In genomic region chrX:48468247-48468671, GRCh38 we compare ENCODE assay signal across 8 cellular contexts. TPM values are rescaled to one million over a fixed set of nuclear protein-coding genes. Genes with fewer than 3 reads are reported as not detected.
DNase-seq lines count a peak whose midpoint lies in the region; ATAC-seq and TF ChIP-seq lines count a peak whose summit lies in the region.

No MANE protein-coding gene starts in this region.

- no peaks in the 10 kb centered on the region for H3F3A ChIP-seq in SK-N-SH (replicated peaks; ENCODE audit: insufficient read depth)

- ATAC-seq in left ventricle myocardium superior (no peak), WTC11 (no peak), GM18909 (IDR thresholded peaks at IDR 0.05; ENCODE audit: poor library complexity, unreplicated experiment) (no peak)

- POLR2A ChIA-PET in WTC11 (lab: Charles Lee) (interaction anchor here (0.9 kb wide), 1 partner anchor 54 kb away, joined by 9 read pairs; the partner anchor contains the start of gene EBP), SK-N-SH (lab: Yijun Ruan, JAX) (no interaction called here)

- H4K20me1 ChIP-seq in SK-N-SH (ENCODE audit: insufficient read depth): no peaks in the 10 kb centered on the region

- H3K4me1 Mint-ChIP-seq in WTC11 (peaks cover 36% of the 10 kb centered on the region), endothelial cell (ENCODE audit: unreplicated experiment) (peaks cover 25% of the 10 kb centered on the region)

- H3K4me2 ChIP-seq in skeletal muscle satellite cell (ENCODE audit: low read length): peak overlapping the region; percentile 45
- H3K4me2 ChIP-seq in SK-N-SH: no peak overlapping the region

- TF ChIP-seq EP300 in SK-N-SH (IDR thresholded peaks at IDR 0.05; ENCODE audit: borderline replicate concordance in 1 of 2, low read depth in 1 of 2, low read length in 1 of 2): no peak

- H3K79me2 ChIP-seq in SK-N-SH (ENCODE audit: insufficient read depth): no peaks in the 10 kb centered on the region

- H3K9me3 Mint-ChIP-seq in WTC11 (no peaks in the 10 kb centered on the region), endothelial cell (ENCODE audit: unreplicated experiment) (no peaks in the 10 kb centered on the region)

- H3K27ac Mint-ChIP-seq in WTC11 (no peak overlapping the region), endothelial cell (ENCODE audit: unreplicated experiment) (no peak overlapping the region)

- no peak for TF ChIP-seq RAD21 in SK-N-SH (IDR thresholded peaks at IDR 0.05; ENCODE audit: low read length)

- H3K36me3 Mint-ChIP-seq in WTC11 (peaks cover 15% of the 10 kb centered on the region), endothelial cell (ENCODE audit: low read depth, unreplicated experiment) (peaks cover 5% of the 10 kb centered on the region)

- H3K27ac ChIP-seq in right atrium auricular region: no peak overlapping the region
- no peak overlapping the region for H3K27ac ChIP-seq in SK-N-SH (ENCODE audit: low read depth in 2 of 2, low read length in 1 of 2)

- TF ChIP-seq CTCF in right atrium auricular region (IDR thresholded peaks at IDR 0.05): no peak
- no peak for TF ChIP-seq CTCF in WTC11 (IDR thresholded peaks at IDR 0.05)
- TF ChIP-seq CTCF in endothelial cell (IDR thresholded peaks at IDR 0.05; ENCODE audit: unreplicated experiment): no peak
- no peak for TF ChIP-seq CTCF in SK-N-SH (IDR thresholded peaks at IDR 0.05)

- peaks cover 0 to 5% of the 10 kb centered on the region in 2 donors for H3K4me1 ChIP-seq in right atrium auricular region
- peaks cover 16% of the 10 kb centered on the region for H3K4me1 ChIP-seq in skeletal muscle satellite cell (ENCODE audit: control insufficient read depth, insufficient read depth, low read length)
- H3K4me1 ChIP-seq in SK-N-SH (ENCODE audit: control insufficient read depth in 1 of 2, insufficient read depth in 2 of 2, low read depth in 1 of 2, low read length in 1 of 2): peaks cover 0 to 10% of the 10 kb centered on the region in 2 experiments; a peak in 1 of 4 replicates

- DNase-seq in right atrium auricular region (ENCODE audit: low spot score) (no peak), left ventricle myocardium superior (no peak), WTC11 (ENCODE audit: low spot score) (no peak), endothelial cell (ENCODE audit: low spot score) (no peak), SK-N-SH (no peak), NCI-H187 (lab: John Stamatoyannopoulos, UW) (no peak)

- WGBS in SK-N-SH (ENCODE audit: low lambda C conversion rate): 36% methylated on average over 18 of the region's 18 CpGs

- no peak overlapping the region for H2AFZ ChIP-seq in SK-N-SH (ENCODE audit: low read depth)

- H3K27me3 Mint-ChIP-seq in WTC11 (ENCODE audit: low read depth) (no peaks in the 10 kb centered on the region), endothelial cell (ENCODE audit: unreplicated experiment) (peaks cover 5% of the 10 kb centered on the region)

- no peaks in the 10 kb centered on the region for H3K27me3 ChIP-seq in right atrium auricular region
- no peaks in the 10 kb centered on the region for H3K27me3 ChIP-seq in skeletal muscle satellite cell (ENCODE audit: control insufficient read depth, insufficient read depth, low read length)
- no peaks in the 10 kb centered on the region; the same call in 1 of the 2 replicates for H3K27me3 ChIP-seq in SK-N-SH (ENCODE audit: insufficient read depth)

- intact Hi-C loops in left ventricle myocardium superior (cut with micrococcal nuclease): no loop called here

- H3K9me3 ChIP-seq in right atrium auricular region (no peaks in the 10 kb centered on the region), skeletal muscle satellite cell (replicated peaks; ENCODE audit: low read length) (no peaks in the 10 kb centered on the region), SK-N-SH (no peaks in the 10 kb centered on the region)

- peak overlapping the region; percentile 22 for H3K9ac ChIP-seq in skeletal muscle satellite cell (ENCODE audit: low read depth, low read length)
- no peak overlapping the region for H3K9ac ChIP-seq in SK-N-SH

- H3K9me2 ChIP-seq in SK-N-SH: no peaks in the 10 kb centered on the region

- CTCF ChIA-PET in WTC11 (lab: Charles Lee) (interaction anchor here (0.8 to 3.5 kb wide), 5 partner anchors 8 to 661 kb away, joined by 3 to 16 read pairs (median 3); partner anchors contain the start of gene FTSJ1), SK-N-SH (lab: Yijun Ruan, JAX) (no interaction called here)

- H3K4me3 Mint-ChIP-seq in WTC11 (peak overlapping the region; percentile 91), endothelial cell (ENCODE audit: unreplicated experiment) (peak overlapping the region; percentile 88)

- peak overlapping the region; percentile 6 to 33 for H3K4me3 ChIP-seq in right atrium auricular region
- no peak overlapping the region for H3K4me3 ChIP-seq in skeletal muscle satellite cell (ENCODE audit: low read length)
- no peak overlapping the region for H3K4me3 ChIP-seq in SK-N-SH (ENCODE audit: low read depth in 2 of 2, low read length in 1 of 2)

- H3K36me3 ChIP-seq in right atrium auricular region (no peaks in the 10 kb centered on the region), skeletal muscle satellite cell (ENCODE audit: insufficient read depth, low read length) (no peaks in the 10 kb centered on the region), SK-N-SH (replicated peaks in 1 of 2; ENCODE audit: control insufficient read depth in 1 of 2, insufficient read depth in 2 of 2, low read length in 1 of 2) (no peaks in the 10 kb centered on the region)

TF ChIP-seq in WTC11, 78 proteins besides CTCF, POLR2A, EP300 and RAD21 (continues in another document):
- no peak for TF ChIP-seq MAX (CRISPR knock-in tag; IDR thresholded peaks at IDR 0.05)
- TF ChIP-seq NR1H2 (CRISPR knock-in tag; IDR thresholded peaks at IDR 0.05): no peak
- no peak for TF ChIP-seq SOX15 (CRISPR knock-in tag; IDR thresholded peaks at IDR 0.05)
- no peak for TF ChIP-seq GABPB1 (CRISPR knock-in tag; IDR thresholded peaks at IDR 0.05)

TF ChIP-seq in SK-N-SH, 30 proteins besides CTCF, POLR2A, EP300 and RAD21:
- TF ChIP-seq YY1 (IDR thresholded peaks at IDR 0.05; ENCODE audit: low read depth): no peak
- TF ChIP-seq NRF1 (IDR thresholded peaks at IDR 0.05; ENCODE audit: low read depth, low read length): no peak

RNA-seq across cellular contexts. Expression of gene SLC38A5, which starts 1.8 kb away (rescaled TPM):
- 1 to 10 TPM; 2.2 to 4.9 TPM for total RNA-seq in right atrium auricular region
- 0.50 TPM for total RNA-seq in left ventricle myocardium superior
- total RNA-seq in WTC11 (2021): 30.9 to 50.6 TPM (median 34.6 TPM) in 3 replicates
- 21.7 TPM for total RNA-seq in endothelial cell (ENCODE audit: unreplicated experiment)
- 96.1 and 181 TPM in 2 replicates for total RNA-seq in skeletal muscle satellite cell (2012; rRNA removed)
- polyA plus RNA-seq in SK-N-SH (2012; rRNA removed): 0.33 and 0.44 TPM in 2 replicates
- 0.20 and 0.26 TPM in 2 replicates for polyA plus RNA-seq in SK-N-SH (2012; cell fraction: cytosol; rRNA removed)
- polyA plus RNA-seq in SK-N-SH (2012; cell fraction: nucleus; rRNA removed): 2.3 and 2.4 TPM in 2 replicates

RNA-seq across cellular contexts. Expression of gene FTSJ1, which starts 7.7 kb away (rescaled TPM):
- total RNA-seq in right atrium auricular region (10 to 100 TPM; 36.6 to 43.3 TPM), left ventricle myocardium superior (15.1 TPM), WTC11 (2021) (50.2 to 54.5 TPM (median 53.9 TPM) in 3 replicates), endothelial cell (ENCODE audit: unreplicated experiment) (38.4 TPM)
- total RNA-seq in skeletal muscle satellite cell (2012; rRNA removed): 118 and 124 TPM in 2 replicates
- 31.5 and 34.1 TPM in 2 replicates for polyA plus RNA-seq in SK-N-SH (2012; rRNA removed)
- polyA plus RNA-seq in SK-N-SH (2012; cell fraction: cytosol; rRNA removed): 18.6 and 27.1 TPM in 2 replicates
- 59.8 and 65.3 TPM in 2 replicates for polyA plus RNA-seq in SK-N-SH (2012; cell fraction: nucleus; rRNA removed)

RNA-seq across cellular contexts. Expression of gene PORCN, which starts 40.5 kb away (rescaled TPM):
- total RNA-seq in right atrium auricular region (10 to 100 TPM; 23.0 to 43.0 TPM), left ventricle myocardium superior (13.2 TPM), WTC11 (2021) (16.4 to 19.7 TPM (median 16.9 TPM) in 3 replicates), endothelial cell (ENCODE audit: unreplicated experiment) (9.4 TPM)
- total RNA-seq in skeletal muscle satellite cell (2012; rRNA removed): 33.4 and 36.0 TPM in 2 replicates
- polyA plus RNA-seq in SK-N-SH (2012; rRNA removed): 10.6 and 11.0 TPM in 2 replicates
- polyA plus RNA-seq in SK-N-SH (2012; cell fraction: cytosol; rRNA removed): 4.7 and 7.9 TPM in 2 replicates
- 15.1 and 17.2 TPM in 2 replicates for polyA plus RNA-seq in SK-N-SH (2012; cell fraction: nucleus; rRNA removed)

RNA-seq across cellular contexts. Expression of gene EBP, which starts 53.3 kb away (rescaled TPM):
- total RNA-seq in right atrium auricular region (10 to 100 TPM; 49.3 to 73.7 TPM), left ventricle myocardium superior (55.4 TPM), WTC11 (2021) (129 to 145 TPM (median 138 TPM) in 3 replicates), endothelial cell (ENCODE audit: unreplicated experiment) (66.0 TPM)
- total RNA-seq in skeletal muscle satellite cell (2012; rRNA removed): 70.2 and 82.6 TPM in 2 replicates
- 28.9 and 30.2 TPM in 2 replicates for polyA plus RNA-seq in SK-N-SH (2012; rRNA removed)
- 13.0 and 21.4 TPM in 2 replicates for polyA plus RNA-seq in SK-N-SH (2012; cell fraction: cytosol; rRNA removed)
- 30.5 and 35.9 TPM in 2 replicates for polyA plus RNA-seq in SK-N-SH (2012; cell fraction: nucleus; rRNA removed)

RNA-seq across cellular contexts. Expression of gene SSX4B, which starts 56.5 kb away (rescaled TPM):
- total RNA-seq in right atrium auricular region (not detected), left ventricle myocardium superior (not detected), WTC11 (2021) (0.17 TPM in 1 of 3 replicates, not detected in the others), endothelial cell (ENCODE audit: unreplicated experiment) (not detected)
- not detected in 2 replicates for total RNA-seq in skeletal muscle satellite cell (2012; rRNA removed)
- not detected in 2 replicates for polyA plus RNA-seq in SK-N-SH (2012; rRNA removed)
- not detected in 2 replicates for polyA plus RNA-seq in SK-N-SH (2012; cell fraction: cytosol; rRNA removed)
- not detected in 2 replicates for polyA plus RNA-seq in SK-N-SH (2012; cell fraction: nucleus; rRNA removed)

Comparison
In these comparisons a context has a peak if more than half of its experiments do, and no peak if none do; other contexts are left out.
1. H3K4me3 ChIP-seq: peak in right atrium auricular region (2 of 2); none in skeletal muscle satellite cell (single experiment) and SK-N-SH (0 of 2).